In genomic region chr10:109205929-109206585, GRCh38 we compare ENCODE assay signal across 17 cellular contexts.
DNase-seq lines count a peak whose midpoint lies in the region; ATAC-seq and TF ChIP-seq lines count a peak whose summit lies in the region.
"Had no signal": no experiment of that assay in that cellular context is flagged by ENCODE, and none has a peak within 500 bp of the region (broad histone marks: within the 10 kb centered on the region; RNA-seq: fewer than 3 reads in every experiment).

No MANE protein-coding gene starts in this region.

- POLR2A ChIA-PET in A673 (lab: Charles Lee; ENCODE audit: low non-redundant PET) (no interaction called here), SK-N-SH (lab: Yijun Ruan, JAX) (no interaction called here)

- in situ Hi-C loops in GM13976 (cut with MboI; ENCODE audit: low sequenced_read_pairs, unreplicated experiment), result no loop called here

- ATAC-seq in HG02938 (IDR thresholded peaks at IDR 0.05; ENCODE audit: unreplicated experiment) (no peak), omental fat pad (ENCODE audit: low FRiP score) (no peak)
- ATAC-seq: A549, esophagus mucosa, left lobe of liver had no signal

- H3K79me2 ChIP-seq in SK-N-SH (ENCODE audit: insufficient read depth), result no peaks in the 10 kb centered on the region

- H3K36me3 Mint-ChIP-seq in HFFc6 (ENCODE audit: low read depth) (peaks cover 5% of the 10 kb centered on the region; the same call in 1 of the 2 replicates), endothelial cell (ENCODE audit: low read depth, unreplicated experiment) (no peaks in the 10 kb centered on the region)
- H3K36me3 Mint-ChIP-seq: brain had no signal

- H3K27me3 ChIP-seq in A673 (replicated peaks; ENCODE audit: insufficient read depth, low read depth, low read length, poor library complexity), result no peaks in the 10 kb centered on the region
- no peaks in the 10 kb centered on the region for H3K27me3 ChIP-seq in SK-N-SH (ENCODE audit: insufficient read depth)

- H3K27ac ChIP-seq in A673 (ENCODE audit: low read depth, low read length, poor library complexity, severe bottlenecking) (peak overlapping the region; percentile 67), SK-N-SH (ENCODE audit: low read depth in 2 of 2, low read length in 1 of 2) (peak overlapping the region in 1 of 2 experiments; percentile 85; a peak in 2 of 4 replicates)
- H3K27ac ChIP-seq: A549, VCaP had no signal

- peak overlapping the region; percentile 25; the same call in 1 of the 2 replicates for H3K4me2 ChIP-seq in SK-N-SH
- H3K4me2 ChIP-seq: A549 had no signal

- TF ChIP-seq EP300 in SK-N-SH (IDR thresholded peaks at IDR 0.05; ENCODE audit: borderline replicate concordance in 1 of 2, low read depth in 1 of 2, low read length in 1 of 2), result peak in 1 of 2 experiments; percentile 97; a peak in 2 of 4 replicates

- H3K36me3 ChIP-seq in A673 (ENCODE audit: insufficient read depth, low read length, poor library complexity, severe bottlenecking) (no peaks in the 10 kb centered on the region), SK-N-SH (replicated peaks in 1 of 2; ENCODE audit: control insufficient read depth in 1 of 2, insufficient read depth in 2 of 2, low read length in 1 of 2) (no peaks in the 10 kb centered on the region)

- H3K27ac Mint-ChIP-seq in HFFc6 (peak overlapping the region; percentile 79), endothelial cell (ENCODE audit: unreplicated experiment) (no peak overlapping the region)
- H3K27ac Mint-ChIP-seq: brain had no signal

- TF ChIP-seq CTCF in A673 (conservative IDR thresholded peaks at IDR 0.05; ENCODE audit: low read depth, low read length) (no peak), HFFc6 (IDR thresholded peaks at IDR 0.05) (no peak), SK-N-SH (IDR thresholded peaks at IDR 0.05) (no peak), fibroblast of villous mesenchyme (IDR thresholded peaks at IDR 0.05; ENCODE audit: insufficient read depth, low read depth, low read length) (no peak), GM13976 (IDR thresholded peaks at IDR 0.05; ENCODE audit: borderline replicate concordance, control extremely low read depth, extremely low read depth, insufficient read depth, missing control alignments) (no peak), endothelial cell (IDR thresholded peaks at IDR 0.05; ENCODE audit: unreplicated experiment) (no peak), omental fat pad (IDR thresholded peaks at IDR 0.05) (no peak)

- TF ChIP-seq RAD21 in SK-N-SH (IDR thresholded peaks at IDR 0.05; ENCODE audit: low read length), result no peak

- H3K9me3 ChIP-seq in A673 (ENCODE audit: low read depth, low read length, poor library complexity, severe bottlenecking) (no peaks in the 10 kb centered on the region), SK-N-SH (no peaks in the 10 kb centered on the region)
- H3K9me3 ChIP-seq: A549 had no signal

- H3K9me3 Mint-ChIP-seq in HFFc6, result no peaks in the 10 kb centered on the region
- no peaks in the 10 kb centered on the region for H3K9me3 Mint-ChIP-seq in endothelial cell (ENCODE audit: unreplicated experiment)

- CTCF ChIA-PET in A673 (lab: Charles Lee) (no interaction called here), SK-N-SH (lab: Yijun Ruan, JAX) (no interaction called here)

- H4K20me1 ChIP-seq in SK-N-SH (ENCODE audit: insufficient read depth), result no peaks in the 10 kb centered on the region

- H3K4me1 Mint-ChIP-seq in HFFc6 (ENCODE audit: low read depth), result peaks cover 59% of the 10 kb centered on the region
- no peaks in the 10 kb centered on the region for H3K4me1 Mint-ChIP-seq in endothelial cell (ENCODE audit: unreplicated experiment)
- H3K4me1 Mint-ChIP-seq: brain had no signal

- peak; percentile 82 for DNase-seq in A673 (ENCODE audit: low spot score)
- DNase-seq in HFFc6, result peak; percentile 92
- DNase-seq in SK-N-SH, result no peak
- DNase-seq in fibroblast of villous mesenchyme (ENCODE audit: low read depth), result peak; percentile 81
- no peak for DNase-seq in GM13976 (ENCODE audit: low spot score)
- no peak for DNase-seq in endothelial cell (ENCODE audit: low spot score)
- DNase-seq in omental fat pad (ENCODE audit: low spot score), result no peak
- DNase-seq: MM.1S; NCI-H2227 treated with DMSO at 0.1 percent for 48 hours; nucleus accumbens; stimulated activated CD4-positive, alpha-beta T cell treated with anti-CD3 and anti-CD28 coated beads, Interleukin-4, amount 100 ng/mL, for 1 hour had no signal

- peak overlapping the region; percentile 35; the same call in 1 of the 2 replicates for H3K9ac ChIP-seq in SK-N-SH

- peaks cover 19% of the 10 kb centered on the region for H3F3A ChIP-seq in SK-N-SH (replicated peaks; ENCODE audit: insufficient read depth)

- H3K9me2 ChIP-seq in SK-N-SH, result no peaks in the 10 kb centered on the region

- WGBS in SK-N-SH (ENCODE audit: low lambda C conversion rate), result 4% methylated on average over 3 of the region's 3 CpGs

- H3K4me3 ChIP-seq in A673 (ENCODE audit: low read depth, low read length, poor library complexity, severe bottlenecking) (no peak overlapping the region), SK-N-SH (ENCODE audit: low read depth in 2 of 2, low read length in 1 of 2) (no peak overlapping the region), fibroblast of villous mesenchyme (ENCODE audit: low read depth, low read length) (no peak overlapping the region)
- H3K4me3 ChIP-seq: A549 had no signal

- H3K4me3 Mint-ChIP-seq in HFFc6 (peak overlapping the region; percentile 4; the same call in 1 of the 2 replicates), endothelial cell (ENCODE audit: unreplicated experiment) (no peak overlapping the region)
- H3K4me3 Mint-ChIP-seq: brain had no signal

- intact Hi-C loops in A673 (cut with micrococcal nuclease; ENCODE audit: unreplicated experiment), result no loop called here

- peaks cover 49% of the 10 kb centered on the region for H3K4me1 ChIP-seq in A673 (ENCODE audit: insufficient read depth, low read length, poor library complexity, severe bottlenecking)
- H3K4me1 ChIP-seq in SK-N-SH (ENCODE audit: control insufficient read depth in 1 of 2, insufficient read depth in 2 of 2, low read depth in 1 of 2, low read length in 1 of 2), result peaks cover 0 to 21% of the 10 kb centered on the region in 2 experiments; a peak in 1 of 4 replicates
- H3K4me1 ChIP-seq: A549 had no signal

- H3K27me3 Mint-ChIP-seq in HFFc6 (ENCODE audit: insufficient read depth) (no peaks in the 10 kb centered on the region), endothelial cell (ENCODE audit: unreplicated experiment) (no peaks in the 10 kb centered on the region)

- H2AFZ ChIP-seq in SK-N-SH (ENCODE audit: low read depth), result peak overlapping the region; percentile 53; the same call in 1 of the 2 replicates

- BruUV-seq in A673 (replicated peaks; lab: Mats Ljungman, UMichigan), result TSS peak; percentile 54

TF ChIP-seq in SK-N-SH, 30 proteins besides CTCF, POLR2A, EP300 and RAD21 (continues in another document):
- TF ChIP-seq IRF3 (IDR thresholded peaks at IDR 0.05; ENCODE audit: low read depth, low read length) (no peak), CHD2 (IDR thresholded peaks at IDR 0.05; ENCODE audit: low read length, partially characterized antibody) (no peak), MAX (IDR thresholded peaks at IDR 0.05; ENCODE audit: low read depth) (peak; percentile 57; the same call in 1 of the 2 replicates), POLR2AphosphoS5 (IDR thresholded peaks at IDR 0.05; ENCODE audit: low read depth, low read length) (peak; percentile 57; the same call in 1 of the 2 replicates), RCOR1 (IDR thresholded peaks at IDR 0.05; ENCODE audit: low read length) (no peak), ZBTB33 (IDR thresholded peaks at IDR 0.05; ENCODE audit: borderline replicate concordance, low read depth) (peak; percentile 77), NRF1 (IDR thresholded peaks at IDR 0.05; ENCODE audit: low read depth, low read length) (no peak), TAF1 (IDR thresholded peaks at IDR 0.05; ENCODE audit: borderline replicate concordance, low read depth, low read length) (no peak), USF2 (IDR thresholded peaks at IDR 0.05; ENCODE audit: borderline replicate concordance, low read depth, low read length) (no peak), SIN3A (IDR thresholded peaks at IDR 0.05; ENCODE audit: borderline replicate concordance, low read depth, low read length) (no peak), RXRA (IDR thresholded peaks at IDR 0.05; ENCODE audit: borderline replicate concordance, low read depth) (peak; percentile 80), SMC3 (IDR thresholded peaks at IDR 0.05; ENCODE audit: low read depth, low read length) (no peak)

Comparison
In these comparisons a context has a peak if more than half of its experiments do, and no peak if none do; other contexts are left out.
1. DNase-seq: peak in A673 (single experiment), HFFc6 (single experiment) and fibroblast of villous mesenchyme (single experiment); none in SK-N-SH (single experiment), GM13976 (single experiment), endothelial cell (single experiment) and omental fat pad (single experiment).